ENCODE assay signal across 8 cellular contexts in the genomic region with DNA sequence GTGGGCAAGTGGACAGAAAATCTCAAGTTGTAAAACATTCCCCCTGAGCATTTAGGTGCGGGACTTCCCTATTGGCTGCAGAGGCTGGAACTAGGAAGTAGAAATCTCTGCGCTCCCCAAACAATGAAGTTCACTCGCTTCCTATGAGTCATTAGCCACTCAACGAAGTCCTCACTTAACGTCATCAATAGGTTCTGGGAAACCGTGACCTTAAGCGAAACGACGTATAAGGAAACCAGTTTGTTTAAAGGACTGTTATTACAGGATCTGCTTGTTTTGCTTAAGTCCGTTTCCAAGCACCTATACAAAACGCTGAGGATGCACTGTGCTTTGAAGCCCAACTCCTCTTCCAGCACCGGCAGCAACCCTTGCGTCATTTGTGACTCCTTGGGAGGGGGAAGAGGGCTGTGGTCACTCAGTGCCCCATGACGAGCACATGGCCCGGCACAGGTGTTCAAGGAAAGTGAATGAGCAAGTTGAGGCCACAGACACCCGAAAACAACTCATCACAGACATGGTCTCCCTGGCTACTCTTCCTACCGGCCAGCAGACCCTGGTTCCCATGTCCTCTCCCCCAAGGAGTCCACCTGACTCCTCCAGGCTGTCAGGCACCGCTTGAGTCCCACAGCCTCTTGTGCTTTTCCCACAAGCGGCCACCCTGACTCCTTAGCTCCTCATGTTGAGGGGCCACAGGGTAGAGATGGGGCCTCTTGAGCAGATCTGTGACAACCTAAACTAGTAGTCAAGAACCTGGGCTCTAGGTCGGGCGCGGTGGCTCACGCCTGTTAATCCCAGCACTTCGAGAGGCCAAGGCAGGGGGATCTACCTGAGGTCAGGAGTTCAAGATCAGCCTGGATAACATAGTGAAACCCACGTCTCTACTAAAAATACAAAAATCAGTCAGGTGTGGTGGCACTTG. TPM values are rescaled to one million over a fixed set of nuclear protein-coding genes. Genes with fewer than 3 reads are reported as not detected.
A peak's percentile ranks its signal among the peaks of the same experiment; 100 is the strongest.
DNase-seq lines count a peak whose midpoint lies in the region; ATAC-seq and TF ChIP-seq lines count a peak whose summit lies in the region.

No MANE protein-coding gene starts in this region.

- TSS peak; percentile 76 for BruUV-seq in PC-9 (replicated peaks; lab: Mats Ljungman, UMichigan)

- peaks cover 45% of the 10 kb centered on the region for H3K4me1 ChIP-seq in PC-9 (replicated peaks; ENCODE audit: insufficient read depth)
- peaks cover 7% of the 10 kb centered on the region for H3K4me1 ChIP-seq in right cardiac atrium (ENCODE audit: control insufficient read depth, insufficient read depth, low read length)
- peaks cover 3% of the 10 kb centered on the region; the same call in 1 of the 2 replicates for H3K4me1 ChIP-seq in BE2C

- H3K27me3 ChIP-seq in PC-9 (ENCODE audit: insufficient read depth, low read depth) (no peaks in the 10 kb centered on the region), right cardiac atrium (ENCODE audit: control insufficient read depth, insufficient read depth) (no peaks in the 10 kb centered on the region), BE2C (no peaks in the 10 kb centered on the region)

- H3K79me2 ChIP-seq in PC-9 (ENCODE audit: low read depth): peaks cover 38% of the 10 kb centered on the region

- WGBS in right cardiac atrium: 62% methylated on average over 25 of the region's 25 CpGs

- H3K27ac ChIP-seq in PC-9: peak overlapping the region; percentile 97
- H3K27ac ChIP-seq in right cardiac atrium (ENCODE audit: low read length): peak overlapping the region; percentile 13

- H3K4me3 ChIP-seq in PC-9 (peak overlapping the region; percentile 23; the same call in 1 of the 2 replicates), right cardiac atrium (ENCODE audit: low read length) (no peak overlapping the region), BE2C (ENCODE audit: low read depth, low read length) (no peak overlapping the region)

- CTCF ChIA-PET in PC-9 (lab: Charles Lee): interaction anchor here (0.7 kb wide), 1 partner anchor 81 kb away, joined by 3 read pairs; no protein-coding TSS in a partner anchor

- POLR2A ChIA-PET in PC-9 (lab: Charles Lee; ENCODE audit: unreplicated experiment): interaction anchor here (0.6 kb wide), 1 partner anchor 540 kb away, joined by 16 read pairs; no protein-coding TSS in a partner anchor

- H3K36me3 ChIP-seq in PC-9 (ENCODE audit: low read depth) (peaks cover 32% of the 10 kb centered on the region), BE2C (peaks cover 38% of the 10 kb centered on the region)

- ATAC-seq in GM21723 (IDR thresholded peaks at IDR 0.05; ENCODE audit: unreplicated experiment) (peak; percentile 47), right cardiac atrium (peak in 1 of 2 donors; percentile 52), GM19455 (IDR thresholded peaks at IDR 0.05; ENCODE audit: unreplicated experiment) (no peak)

- TF ChIP-seq CTCF in PC-9 (conservative IDR thresholded peaks at IDR 0.05) (no peak), BE2C (IDR thresholded peaks at IDR 0.05; ENCODE audit: low read depth, low read length) (no peak)

- peaks cover 52% of the 10 kb centered on the region for H3F3A ChIP-seq in PC-9 (ENCODE audit: insufficient read depth, low read depth)

- H4K20me1 ChIP-seq in PC-9 (ENCODE audit: insufficient read depth): peaks cover 21% of the 10 kb centered on the region

- H3K9me3 ChIP-seq in PC-9 (ENCODE audit: insufficient read depth, low read depth): no peaks in the 10 kb centered on the region
- no peaks in the 10 kb centered on the region for H3K9me3 ChIP-seq in right cardiac atrium (ENCODE audit: control insufficient read depth, low read length)
- H3K9me3 ChIP-seq in BE2C: no peaks in the 10 kb centered on the region

- no peak overlapping the region for H2AFZ ChIP-seq in PC-9

- DNase-seq in AML-193 (lab: John Stamatoyannopoulos, UW) (peak; percentile 80 to 84), PC-9 (peak; percentile 80 to 100), right cardiac atrium (peak in 2 of 3 donors; percentile 53 to 62), BE2C (no peak)
- DNase-seq in activated T-cell treated with anti-CD3 and anti-CD28 coated beads, Interleukin-2, amount 50 U/mL, for 48 hours: peak; percentile 83 to 84
- peak; percentile 83 for DNase-seq in stimulated activated CD4-positive, alpha-beta T cell treated with anti-CD3 and anti-CD28 coated beads, Interleukin-1b, Interleukin-23, amount 100 ng/mL, for 48 hours

- intact Hi-C loops in PC-9 (cut with micrococcal nuclease; ENCODE audit: unreplicated experiment) (loop anchor here (2.0 kb wide), 1 partner anchor 24 kb away; the partner anchor contains the start of gene ZFP36), right cardiac atrium (cut with DNase I) (no loop called here)

- H3K4me2 ChIP-seq in PC-9: peak overlapping the region; percentile 68

- no peaks in the 10 kb centered on the region for H3K9me2 ChIP-seq in PC-9 (ENCODE audit: insufficient read depth)

RNA-seq across cellular contexts. Expression of gene RPS16, which starts 4.8 kb away (rescaled TPM):
- total RNA-seq in PC-9 (2021) (2,510 and 2,860 TPM in 2 replicates), right cardiac atrium (1,000 to 10,000 TPM; 1,282 to 1,746 (median 1,468) TPM)
- 1,560 TPM for polyA plus RNA-seq in right cardiac atrium
- polyA plus RNA-seq in BE2C (2012; ENCODE audit: insufficient read depth, insufficient read length, low read depth): 3,669 TPM

RNA-seq across cellular contexts. Expression of gene SUPT5H, which starts 14.4 kb away (rescaled TPM):
- total RNA-seq in PC-9 (2021) (99.7 and 118 TPM in 2 replicates), right cardiac atrium (10 to 100 TPM; 74.8 to 85.1 (median 80.1) TPM)
- 68.8 TPM for polyA plus RNA-seq in right cardiac atrium
- 272 TPM for polyA plus RNA-seq in BE2C (2012; ENCODE audit: insufficient read depth, insufficient read length, low read depth)

RNA-seq across cellular contexts. Expression of gene PLEKHG2, which starts 18.5 kb away (rescaled TPM):
- total RNA-seq in PC-9 (2021): 26.1 and 32.1 TPM in 2 replicates
- 10 to 100 TPM; 13.1 to 29.5 (median 20.1) TPM for total RNA-seq in right cardiac atrium
- 11.3 TPM for polyA plus RNA-seq in right cardiac atrium
- polyA plus RNA-seq in BE2C (2012; ENCODE audit: insufficient read depth, insufficient read length, low read depth): 35.9 TPM

RNA-seq across cellular contexts. Expression of gene ZFP36, which starts 24.3 kb away (rescaled TPM):
- 31.0 and 36.3 TPM in 2 replicates for total RNA-seq in PC-9 (2021)
- 100 to 1,000 TPM in 1 of 4 donors, 10 to 100 TPM in 3; 38.1 to 157 (median 56.4) TPM for total RNA-seq in right cardiac atrium
- polyA plus RNA-seq in right cardiac atrium: 203 TPM
- 16.7 TPM for polyA plus RNA-seq in BE2C (2012; ENCODE audit: insufficient read depth, insufficient read length, low read depth)

RNA-seq across cellular contexts. Expression of gene MED29, which starts 39.8 kb away (rescaled TPM):
- total RNA-seq in PC-9 (2021) (18.6 and 30.9 TPM in 2 replicates), right cardiac atrium (10 to 100 TPM; 25.1 to 31.8 (median 27.0) TPM)
- polyA plus RNA-seq in right cardiac atrium: 38.3 TPM
- polyA plus RNA-seq in BE2C (2012; ENCODE audit: insufficient read depth, insufficient read length, low read depth): 101 TPM
